Comparison of ENCODE assay signal across 1 cellular context in genomic region chr15:63362196-63362595, GRCh38.
TF ChIP-seq lines count a peak whose summit lies in the region.

No MANE protein-coding gene starts in this region.

TF ChIP-seq in K562, 482 proteins besides CTCF, POLR2A, EP300 and RAD21 (continued from another document and continues in another):
- no peak for TF ChIP-seq POLR2G (IDR thresholded peaks at IDR 0.05; ENCODE audit: low read depth, low read length)
- TF ChIP-seq NR2C2 (CRISPR knock-in tag; IDR thresholded peaks at IDR 0.05), result no peak
- TF ChIP-seq NR2C2 (tag; IDR thresholded peaks at IDR 0.05), result 0 out of 2 replicates have a peak, but pooled peaks have one; percentile 20
- TF ChIP-seq CXXC5 (CRISPR knock-in tag; IDR thresholded peaks at IDR 0.05), result peak; percentile 71
- TF ChIP-seq TCF7L2 (IDR thresholded peaks at IDR 0.05; ENCODE audit: low read depth, low read length), result no peak
- no peak for TF ChIP-seq CHD7 (IDR thresholded peaks at IDR 0.05; ENCODE audit: low read depth, low read length)
- TF ChIP-seq PHF8 (IDR thresholded peaks at IDR 0.05; ENCODE audit: borderline replicate concordance, low read length), result no peak
- TF ChIP-seq BCLAF1 (IDR thresholded peaks at IDR 0.05; ENCODE audit: borderline replicate concordance in 1 of 2, control insufficient read depth in 1 of 2, low read depth in 2 of 2, low read length in 1 of 2), result no peak
- peak; percentile 82 for TF ChIP-seq BHLHE40 (IDR thresholded peaks at IDR 0.05; ENCODE audit: low read length)
- no peak for TF ChIP-seq TAF9B (IDR thresholded peaks at IDR 0.05; ENCODE audit: partially characterized antibody)
- TF ChIP-seq MTF1 (CRISPR knock-in tag; IDR thresholded peaks at IDR 0.05; ENCODE audit: borderline replicate concordance), result no peak
- peak; percentile 83; the same call in 1 of the 2 replicates for TF ChIP-seq CTBP1 (IDR thresholded peaks at IDR 0.05; ENCODE audit: borderline replicate concordance)
- TF ChIP-seq ZBTB11 (CRISPR knock-in tag; IDR thresholded peaks at IDR 0.05), result 0 out of 6 replicates have a peak, but pooled peaks of 1 of the 3 experiments have one; percentile 17
- no peak for TF ChIP-seq GATAD2B (IDR thresholded peaks at IDR 0.05; ENCODE audit: borderline replicate concordance)
- TF ChIP-seq ZSCAN29 (IDR thresholded peaks at IDR 0.05), result no peak
- TF ChIP-seq NFE2 (IDR thresholded peaks at IDR 0.05; ENCODE audit: low read depth), result no peak
- TF ChIP-seq ZNF551 (CRISPR knock-in tag; IDR thresholded peaks at IDR 0.05), result no peak
- no peak for TF ChIP-seq ARID2 (IDR thresholded peaks at IDR 0.05)
- TF ChIP-seq CCNT2 (IDR thresholded peaks at IDR 0.05; ENCODE audit: borderline replicate concordance, extremely low read depth, insufficient read length, low read depth, low read length), result peak; percentile 18
- TF ChIP-seq SMC3 (conservative IDR thresholded peaks at IDR 0.05; ENCODE audit: insufficient read depth, low read depth, low read length), result no peak
- TF ChIP-seq GTF2A2 (tag; IDR thresholded peaks at IDR 0.05), result no peak
- TF ChIP-seq CBFB (CRISPR knock-in tag; IDR thresholded peaks at IDR 0.05), result no peak
- TF ChIP-seq MCM5 (IDR thresholded peaks at IDR 0.05; ENCODE audit: low read depth), result no peak
- no peak for TF ChIP-seq HMGXB4 (CRISPR knock-in tag; IDR thresholded peaks at IDR 0.05)
- TF ChIP-seq HNRNPH1 (optimal IDR thresholded peaks at IDR 0.05; ENCODE audit: low read depth, low read length), result no peak
- TF ChIP-seq, protein P1, sequence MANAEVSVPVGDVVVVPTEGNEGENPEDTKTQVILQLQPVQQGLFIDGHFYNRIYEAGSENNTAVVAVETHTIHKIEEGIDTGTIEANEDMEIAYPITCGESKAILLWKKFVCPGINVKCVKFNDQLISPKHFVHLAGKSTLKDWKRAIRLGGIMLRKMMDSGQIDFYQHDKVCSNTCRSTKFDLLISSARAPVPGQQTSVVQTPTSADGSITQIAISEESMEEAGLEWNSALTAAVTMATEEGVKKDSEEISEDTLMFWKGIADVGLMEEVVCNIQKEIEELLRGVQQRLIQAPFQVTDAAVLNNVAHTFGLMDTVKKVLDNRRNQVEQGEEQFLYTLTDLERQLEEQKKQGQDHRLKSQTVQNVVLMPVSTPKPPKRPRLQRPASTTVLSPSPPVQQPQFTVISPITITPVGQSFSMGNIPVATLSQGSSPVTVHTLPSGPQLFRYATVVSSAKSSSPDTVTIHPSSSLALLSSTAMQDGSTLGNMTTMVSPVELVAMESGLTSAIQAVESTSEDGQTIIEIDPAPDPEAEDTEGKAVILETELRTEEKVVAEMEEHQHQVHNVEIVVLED (CRISPR knock-in tag; IDR thresholded peaks at IDR 0.05), result no peak
- TF ChIP-seq MEF2D (tag; conservative IDR thresholded peaks at IDR 0.05; ENCODE audit: low read depth), result no peak
- TF ChIP-seq CBFA2T3 (IDR thresholded peaks at IDR 0.05), result peak; percentile 31; the same call in 1 of the 2 replicates
- TF ChIP-seq ZKSCAN3 (CRISPR knock-in tag; IDR thresholded peaks at IDR 0.05), result no peak
- no peak for TF ChIP-seq ZC3H4 (CRISPR knock-in tag; IDR thresholded peaks at IDR 0.05; ENCODE audit: borderline replicate concordance)
- TF ChIP-seq MYBL2 (IDR thresholded peaks at IDR 0.05; ENCODE audit: low read depth), result no peak
- TF ChIP-seq MYBL2 (CRISPR knock-in tag; IDR thresholded peaks at IDR 0.05; ENCODE audit: borderline replicate concordance), result no peak
- no peak for TF ChIP-seq ZNF518B (CRISPR knock-in tag; IDR thresholded peaks at IDR 0.05)
